1 cellular context compared by ENCODE assay signal in the genomic region with DNA sequence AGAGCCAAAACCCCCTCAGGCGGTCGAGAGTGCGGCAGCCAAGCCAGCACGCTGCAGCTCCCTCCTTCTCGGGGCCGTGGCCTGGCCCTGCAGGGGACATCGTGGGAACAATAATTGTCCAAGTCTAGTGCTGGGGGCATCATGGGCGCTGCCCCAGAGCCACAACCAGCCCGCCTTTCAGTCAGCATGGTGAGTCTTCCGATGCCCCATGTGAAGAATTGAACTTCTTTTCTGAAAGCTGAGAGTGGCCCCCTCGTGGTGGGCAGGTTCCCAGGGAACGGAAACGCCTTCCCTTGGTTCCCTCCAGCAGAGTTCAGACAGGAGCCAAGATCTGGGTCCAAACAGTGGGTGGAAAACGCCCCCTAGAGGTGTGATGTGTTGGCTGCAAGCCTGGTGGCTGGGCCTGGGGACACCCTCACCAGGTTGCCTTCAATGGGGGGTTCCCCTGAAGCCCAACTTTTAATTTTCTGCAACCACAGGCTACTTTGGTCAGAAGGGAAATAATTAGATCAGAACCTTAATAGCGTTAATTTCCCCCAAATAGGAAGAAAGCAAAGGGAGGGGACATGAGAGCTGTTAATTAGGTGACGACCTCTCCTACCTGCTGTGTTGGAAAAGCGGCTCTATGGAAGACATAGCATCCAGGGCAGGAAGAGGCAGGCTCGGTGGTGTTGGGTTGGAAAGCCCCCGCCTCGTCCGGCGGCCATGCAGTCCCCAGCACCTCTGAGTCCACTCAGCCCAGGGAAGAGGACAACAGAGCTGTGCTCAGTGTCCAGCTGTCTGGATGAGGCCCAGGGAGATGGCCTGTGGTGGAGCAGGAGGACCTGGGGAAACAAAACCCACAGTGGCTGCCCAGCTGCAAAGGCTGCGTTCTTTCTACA.
TF ChIP-seq lines count a peak whose summit lies in the region.

No MANE protein-coding gene starts in this region.

TF ChIP-seq in HEK293, 187 proteins besides CTCF, POLR2A, EP300 and RAD21 (continued from another document and continues in another):
- TF ChIP-seq, protein P1, sequence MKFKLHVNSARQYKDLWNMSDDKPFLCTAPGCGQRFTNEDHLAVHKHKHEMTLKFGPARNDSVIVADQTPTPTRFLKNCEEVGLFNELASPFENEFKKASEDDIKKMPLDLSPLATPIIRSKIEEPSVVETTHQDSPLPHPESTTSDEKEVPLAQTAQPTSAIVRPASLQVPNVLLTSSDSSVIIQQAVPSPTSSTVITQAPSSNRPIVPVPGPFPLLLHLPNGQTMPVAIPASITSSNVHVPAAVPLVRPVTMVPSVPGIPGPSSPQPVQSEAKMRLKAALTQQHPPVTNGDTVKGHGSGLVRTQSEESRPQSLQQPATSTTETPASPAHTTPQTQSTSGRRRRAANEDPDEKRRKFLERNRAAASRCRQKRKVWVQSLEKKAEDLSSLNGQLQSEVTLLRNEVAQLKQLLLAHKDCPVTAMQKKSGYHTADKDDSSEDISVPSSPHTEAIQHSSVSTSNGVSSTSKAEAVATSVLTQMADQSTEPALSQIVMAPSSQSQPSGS (tag by site-specific recombination; IDR thresholded peaks at IDR 0.05; ENCODE audit: low read depth) = no peak
- TF ChIP-seq ZNF223 (tag by site-specific recombination; IDR thresholded peaks at IDR 0.05) = no peak
- TF ChIP-seq ZNF211 (tag by site-specific recombination; IDR thresholded peaks at IDR 0.05; ENCODE audit: low read depth) = no peak
- TF ChIP-seq, protein P2, sequence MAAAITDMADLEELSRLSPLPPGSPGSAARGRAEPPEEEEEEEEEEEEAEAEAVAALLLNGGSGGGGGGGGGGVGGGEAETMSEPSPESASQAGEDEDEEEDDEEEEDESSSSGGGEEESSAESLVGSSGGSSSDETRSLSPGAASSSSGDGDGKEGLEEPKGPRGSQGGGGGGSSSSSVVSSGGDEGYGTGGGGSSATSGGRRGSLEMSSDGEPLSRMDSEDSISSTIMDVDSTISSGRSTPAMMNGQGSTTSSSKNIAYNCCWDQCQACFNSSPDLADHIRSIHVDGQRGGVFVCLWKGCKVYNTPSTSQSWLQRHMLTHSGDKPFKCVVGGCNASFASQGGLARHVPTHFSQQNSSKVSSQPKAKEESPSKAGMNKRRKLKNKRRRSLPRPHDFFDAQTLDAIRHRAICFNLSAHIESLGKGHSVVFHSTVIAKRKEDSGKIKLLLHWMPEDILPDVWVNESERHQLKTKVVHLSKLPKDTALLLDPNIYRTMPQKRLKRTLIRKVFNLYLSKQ (tag by site-specific recombination; IDR thresholded peaks at IDR 0.05; ENCODE audit: borderline replicate concordance) = no peak
- TF ChIP-seq ZNF354C (tag by site-specific recombination; IDR thresholded peaks at IDR 0.05; ENCODE audit: borderline replicate concordance, low read depth) = no peak
- TF ChIP-seq ZNF114 (tag by site-specific recombination; IDR thresholded peaks at IDR 0.05) = no peak
- TF ChIP-seq ZNF140 (tag by site-specific recombination; IDR thresholded peaks at IDR 0.05) = no peak
- no peak for TF ChIP-seq HOXC10 (CRISPR knock-in tag; IDR thresholded peaks at IDR 0.05)
- TF ChIP-seq, protein P3, sequence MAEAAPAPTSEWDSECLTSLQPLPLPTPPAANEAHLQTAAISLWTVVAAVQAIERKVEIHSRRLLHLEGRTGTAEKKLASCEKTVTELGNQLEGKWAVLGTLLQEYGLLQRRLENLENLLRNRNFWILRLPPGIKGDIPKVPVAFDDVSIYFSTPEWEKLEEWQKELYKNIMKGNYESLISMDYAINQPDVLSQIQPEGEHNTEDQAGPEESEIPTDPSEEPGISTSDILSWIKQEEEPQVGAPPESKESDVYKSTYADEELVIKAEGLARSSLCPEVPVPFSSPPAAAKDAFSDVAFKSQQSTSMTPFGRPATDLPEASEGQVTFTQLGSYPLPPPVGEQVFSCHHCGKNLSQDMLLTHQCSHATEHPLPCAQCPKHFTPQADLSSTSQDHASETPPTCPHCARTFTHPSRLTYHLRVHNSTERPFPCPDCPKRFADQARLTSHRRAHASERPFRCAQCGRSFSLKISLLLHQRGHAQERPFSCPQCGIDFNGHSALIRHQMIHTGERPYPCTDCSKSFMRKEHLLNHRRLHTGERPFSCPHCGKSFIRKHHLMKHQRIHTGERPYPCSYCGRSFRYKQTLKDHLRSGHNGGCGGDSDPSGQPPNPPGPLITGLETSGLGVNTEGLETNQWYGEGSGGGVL (tag by site-specific recombination; IDR thresholded peaks at IDR 0.05) = no peak
- TF ChIP-seq ZNF776 (tag by site-specific recombination; IDR thresholded peaks at IDR 0.05; ENCODE audit: borderline replicate concordance) = no peak
- no peak for TF ChIP-seq ZNF600 (tag by site-specific recombination; IDR thresholded peaks at IDR 0.05)
- peak; percentile 98 for TF ChIP-seq ZNF654 (tag by site-specific recombination; IDR thresholded peaks at IDR 0.05; ENCODE audit: low read depth)
- TF ChIP-seq ZNF426 (tag by site-specific recombination; IDR thresholded peaks at IDR 0.05) = no peak
- no peak for TF ChIP-seq ZFP41 (tag by site-specific recombination; IDR thresholded peaks at IDR 0.05; ENCODE audit: borderline replicate concordance)
- TF ChIP-seq ZNF248 (tag by site-specific recombination; IDR thresholded peaks at IDR 0.05) = no peak
- TF ChIP-seq ZNF785 (tag by site-specific recombination; IDR thresholded peaks at IDR 0.05) = no peak
- TF ChIP-seq ZFHX2 (tag by site-specific recombination; conservative IDR thresholded peaks at IDR 0.05) = peak; percentile 34; the same call in 1 of the 2 replicates
- TF ChIP-seq ZNF132 (tag by site-specific recombination; IDR thresholded peaks at IDR 0.05; ENCODE audit: borderline replicate concordance) = no peak
- TF ChIP-seq, protein P4, sequence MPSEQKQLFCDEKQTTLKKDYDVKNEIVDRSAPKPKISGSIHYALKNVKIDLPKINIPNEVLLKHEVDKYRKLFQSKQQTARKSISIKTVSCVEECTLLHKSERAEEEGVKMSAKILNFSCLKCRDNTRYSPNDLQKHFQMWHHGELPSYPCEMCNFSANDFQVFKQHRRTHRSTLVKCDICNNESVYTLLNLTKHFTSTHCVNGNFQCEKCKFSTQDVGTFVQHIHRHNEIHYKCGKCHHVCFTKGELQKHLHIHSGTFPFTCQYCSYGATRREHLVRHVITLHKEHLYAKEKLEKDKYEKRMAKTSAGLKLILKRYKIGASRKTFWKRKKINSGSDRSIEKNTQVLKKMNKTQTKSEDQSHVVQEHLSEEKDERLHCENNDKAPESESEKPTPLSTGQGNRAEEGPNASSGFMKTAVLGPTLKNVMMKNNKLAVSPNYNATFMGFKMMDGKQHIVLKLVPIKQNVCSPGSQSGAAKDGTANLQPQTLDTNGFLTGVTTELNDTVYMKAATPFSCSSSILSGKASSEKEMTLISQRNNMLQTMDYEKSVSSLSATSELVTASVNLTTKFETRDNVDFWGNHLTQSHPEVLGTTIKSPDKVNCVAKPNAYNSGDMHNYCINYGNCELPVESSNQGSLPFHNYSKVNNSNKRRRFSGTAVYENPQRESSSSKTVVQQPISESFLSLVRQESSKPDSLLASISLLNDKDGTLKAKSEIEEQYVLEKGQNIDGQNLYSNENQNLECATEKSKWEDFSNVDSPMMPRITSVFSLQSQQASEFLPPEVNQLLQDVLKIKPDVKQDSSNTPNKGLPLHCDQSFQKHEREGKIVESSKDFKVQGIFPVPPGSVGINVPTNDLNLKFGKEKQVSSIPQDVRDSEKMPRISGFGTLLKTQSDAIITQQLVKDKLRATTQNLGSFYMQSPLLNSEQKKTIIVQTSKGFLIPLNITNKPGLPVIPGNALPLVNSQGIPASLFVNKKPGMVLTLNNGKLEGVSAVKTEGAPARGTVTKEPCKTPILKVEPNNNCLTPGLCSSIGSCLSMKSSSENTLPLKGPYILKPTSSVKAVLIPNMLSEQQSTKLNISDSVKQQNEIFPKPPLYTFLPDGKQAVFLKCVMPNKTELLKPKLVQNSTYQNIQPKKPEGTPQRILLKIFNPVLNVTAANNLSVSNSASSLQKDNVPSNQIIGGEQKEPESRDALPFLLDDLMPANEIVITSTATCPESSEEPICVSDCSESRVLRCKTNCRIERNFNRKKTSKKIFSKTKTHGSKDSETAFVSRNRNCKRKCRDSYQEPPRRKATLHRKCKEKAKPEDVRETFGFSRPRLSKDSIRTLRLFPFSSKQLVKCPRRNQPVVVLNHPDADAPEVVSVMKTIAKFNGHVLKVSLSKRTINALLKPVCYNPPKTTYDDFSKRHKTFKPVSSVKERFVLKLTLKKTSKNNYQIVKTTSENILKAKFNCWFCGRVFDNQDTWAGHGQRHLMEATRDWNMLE (tag by site-specific recombination; conservative IDR thresholded peaks at IDR 0.05; ENCODE audit: low read depth) = no peak
- no peak for TF ChIP-seq ZNF239 (tag by site-specific recombination; IDR thresholded peaks at IDR 0.05)
- TF ChIP-seq ZNF157 (tag by site-specific recombination; IDR thresholded peaks at IDR 0.05) = no peak
- 0 out of 2 replicates have a peak, but pooled peaks have one; percentile 35 for TF ChIP-seq SP3 (tag by site-specific recombination; IDR thresholded peaks at IDR 0.05)
- no peak for TF ChIP-seq ZNF670 (tag by site-specific recombination; IDR thresholded peaks at IDR 0.05; ENCODE audit: low read depth)
- peak; percentile 61; the same call in 1 of the 2 replicates for TF ChIP-seq SP7 (tag by site-specific recombination; IDR thresholded peaks at IDR 0.05)
- TF ChIP-seq, protein P5, sequence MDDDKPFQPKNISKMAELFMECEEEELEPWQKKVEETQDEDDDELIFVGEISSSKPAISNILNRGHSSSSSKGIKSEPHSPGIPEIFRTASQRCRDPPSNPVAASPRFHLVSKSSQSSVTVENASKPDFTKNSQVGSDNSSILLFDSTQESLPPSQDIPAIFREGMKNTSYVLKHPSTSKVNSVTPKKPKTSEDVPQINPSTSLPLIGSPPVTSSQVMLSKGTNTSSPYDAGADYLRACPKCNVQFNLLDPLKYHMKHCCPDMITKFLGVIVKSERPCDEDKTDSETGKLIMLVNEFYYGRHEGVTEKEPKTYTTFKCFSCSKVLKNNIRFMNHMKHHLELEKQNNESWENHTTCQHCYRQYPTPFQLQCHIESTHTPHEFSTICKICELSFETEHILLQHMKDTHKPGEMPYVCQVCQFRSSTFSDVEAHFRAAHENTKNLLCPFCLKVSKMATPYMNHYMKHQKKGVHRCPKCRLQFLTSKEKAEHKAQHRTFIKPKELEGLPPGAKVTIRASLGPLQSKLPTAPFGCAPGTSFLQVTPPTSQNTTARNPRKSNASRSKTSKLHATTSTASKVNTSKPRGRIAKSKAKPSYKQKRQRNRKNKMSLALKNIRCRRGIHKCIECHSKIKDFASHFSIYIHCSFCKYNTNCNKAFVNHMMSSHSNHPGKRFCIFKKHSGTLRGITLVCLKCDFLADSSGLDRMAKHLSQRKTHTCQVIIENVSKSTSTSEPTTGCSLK (tag by site-specific recombination; IDR thresholded peaks at IDR 0.05) = no peak
- TF ChIP-seq, protein P6, sequence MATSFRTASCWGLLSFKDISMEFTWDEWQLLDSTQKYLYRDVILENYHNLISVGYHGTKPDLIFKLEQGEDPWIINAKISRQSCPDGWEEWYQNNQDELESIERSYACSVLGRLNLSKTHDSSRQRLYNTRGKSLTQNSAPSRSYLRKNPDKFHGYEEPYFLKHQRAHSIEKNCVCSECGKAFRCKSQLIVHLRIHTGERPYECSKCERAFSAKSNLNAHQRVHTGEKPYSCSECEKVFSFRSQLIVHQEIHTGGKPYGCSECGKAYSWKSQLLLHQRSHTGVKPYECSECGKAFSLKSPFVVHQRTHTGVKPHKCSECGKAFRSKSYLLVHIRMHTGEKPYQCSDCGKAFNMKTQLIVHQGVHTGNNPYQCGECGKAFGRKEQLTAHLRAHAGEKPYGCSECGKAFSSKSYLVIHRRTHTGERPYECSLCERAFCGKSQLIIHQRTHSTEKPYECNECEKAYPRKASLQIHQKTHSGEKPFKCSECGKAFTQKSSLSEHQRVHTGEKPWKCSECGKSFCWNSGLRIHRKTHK (tag by site-specific recombination; IDR thresholded peaks at IDR 0.05) = no peak
- no peak for TF ChIP-seq ZNF707 (tag by site-specific recombination; IDR thresholded peaks at IDR 0.05)
- TF ChIP-seq, protein P7, sequence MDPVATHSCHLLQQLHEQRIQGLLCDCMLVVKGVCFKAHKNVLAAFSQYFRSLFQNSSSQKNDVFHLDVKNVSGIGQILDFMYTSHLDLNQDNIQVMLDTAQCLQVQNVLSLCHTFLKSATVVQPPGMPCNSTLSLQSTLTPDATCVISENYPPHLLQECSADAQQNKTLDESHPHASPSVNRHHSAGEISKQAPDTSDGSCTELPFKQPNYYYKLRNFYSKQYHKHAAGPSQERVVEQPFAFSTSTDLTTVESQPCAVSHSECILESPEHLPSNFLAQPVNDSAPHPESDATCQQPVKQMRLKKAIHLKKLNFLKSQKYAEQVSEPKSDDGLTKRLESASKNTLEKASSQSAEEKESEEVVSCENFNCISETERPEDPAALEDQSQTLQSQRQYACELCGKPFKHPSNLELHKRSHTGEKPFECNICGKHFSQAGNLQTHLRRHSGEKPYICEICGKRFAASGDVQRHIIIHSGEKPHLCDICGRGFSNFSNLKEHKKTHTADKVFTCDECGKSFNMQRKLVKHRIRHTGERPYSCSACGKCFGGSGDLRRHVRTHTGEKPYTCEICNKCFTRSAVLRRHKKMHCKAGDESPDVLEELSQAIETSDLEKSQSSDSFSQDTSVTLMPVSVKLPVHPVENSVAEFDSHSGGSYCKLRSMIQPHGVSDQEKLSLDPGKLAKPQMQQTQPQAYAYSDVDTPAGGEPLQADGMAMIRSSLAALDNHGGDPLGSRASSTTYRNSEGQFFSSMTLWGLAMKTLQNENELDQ (tag by site-specific recombination; IDR thresholded peaks at IDR 0.05; ENCODE audit: low read depth) = no peak
- peak; percentile 46; the same call in 1 of the 2 replicates for TF ChIP-seq ZFP37 (tag by site-specific recombination; IDR thresholded peaks at IDR 0.05)
- TF ChIP-seq GFI1B (tag by site-specific recombination; IDR thresholded peaks at IDR 0.05) = no peak
- TF ChIP-seq, protein P8, sequence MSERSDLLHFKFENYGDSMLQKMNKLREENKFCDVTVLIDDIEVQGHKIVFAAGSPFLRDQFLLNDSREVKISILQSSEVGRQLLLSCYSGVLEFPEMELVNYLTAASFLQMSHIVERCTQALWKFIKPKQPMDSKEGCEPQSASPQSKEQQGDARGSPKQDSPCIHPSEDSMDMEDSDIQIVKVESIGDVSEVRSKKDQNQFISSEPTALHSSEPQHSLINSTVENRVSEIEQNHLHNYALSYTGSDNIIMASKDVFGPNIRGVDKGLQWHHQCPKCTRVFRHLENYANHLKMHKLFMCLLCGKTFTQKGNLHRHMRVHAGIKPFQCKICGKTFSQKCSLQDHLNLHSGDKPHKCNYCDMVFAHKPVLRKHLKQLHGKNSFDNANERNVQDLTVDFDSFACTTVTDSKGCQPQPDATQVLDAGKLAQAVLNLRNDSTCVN (tag by site-specific recombination; optimal IDR thresholded peaks at IDR 0.05) = no peak
- TF ChIP-seq ZNF677 (tag by site-specific recombination; IDR thresholded peaks at IDR 0.05) = no peak
- TF ChIP-seq, protein P9, sequence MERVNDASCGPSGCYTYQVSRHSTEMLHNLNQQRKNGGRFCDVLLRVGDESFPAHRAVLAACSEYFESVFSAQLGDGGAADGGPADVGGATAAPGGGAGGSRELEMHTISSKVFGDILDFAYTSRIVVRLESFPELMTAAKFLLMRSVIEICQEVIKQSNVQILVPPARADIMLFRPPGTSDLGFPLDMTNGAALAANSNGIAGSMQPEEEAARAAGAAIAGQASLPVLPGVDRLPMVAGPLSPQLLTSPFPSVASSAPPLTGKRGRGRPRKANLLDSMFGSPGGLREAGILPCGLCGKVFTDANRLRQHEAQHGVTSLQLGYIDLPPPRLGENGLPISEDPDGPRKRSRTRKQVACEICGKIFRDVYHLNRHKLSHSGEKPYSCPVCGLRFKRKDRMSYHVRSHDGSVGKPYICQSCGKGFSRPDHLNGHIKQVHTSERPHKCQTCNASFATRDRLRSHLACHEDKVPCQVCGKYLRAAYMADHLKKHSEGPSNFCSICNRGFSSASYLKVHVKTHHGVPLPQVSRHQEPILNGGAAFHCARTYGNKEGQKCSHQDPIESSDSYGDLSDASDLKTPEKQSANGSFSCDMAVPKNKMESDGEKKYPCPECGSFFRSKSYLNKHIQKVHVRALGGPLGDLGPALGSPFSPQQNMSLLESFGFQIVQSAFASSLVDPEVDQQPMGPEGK (tag by site-specific recombination; IDR thresholded peaks at IDR 0.05) = peak; percentile 68; the same call in 1 of the 2 replicates
- no peak for TF ChIP-seq ZNF324 (tag by site-specific recombination; IDR thresholded peaks at IDR 0.05)
- no peak for TF ChIP-seq ZNF221 (tag by site-specific recombination; IDR thresholded peaks at IDR 0.05; ENCODE audit: borderline replicate concordance)
